In the genomic region with DNA sequence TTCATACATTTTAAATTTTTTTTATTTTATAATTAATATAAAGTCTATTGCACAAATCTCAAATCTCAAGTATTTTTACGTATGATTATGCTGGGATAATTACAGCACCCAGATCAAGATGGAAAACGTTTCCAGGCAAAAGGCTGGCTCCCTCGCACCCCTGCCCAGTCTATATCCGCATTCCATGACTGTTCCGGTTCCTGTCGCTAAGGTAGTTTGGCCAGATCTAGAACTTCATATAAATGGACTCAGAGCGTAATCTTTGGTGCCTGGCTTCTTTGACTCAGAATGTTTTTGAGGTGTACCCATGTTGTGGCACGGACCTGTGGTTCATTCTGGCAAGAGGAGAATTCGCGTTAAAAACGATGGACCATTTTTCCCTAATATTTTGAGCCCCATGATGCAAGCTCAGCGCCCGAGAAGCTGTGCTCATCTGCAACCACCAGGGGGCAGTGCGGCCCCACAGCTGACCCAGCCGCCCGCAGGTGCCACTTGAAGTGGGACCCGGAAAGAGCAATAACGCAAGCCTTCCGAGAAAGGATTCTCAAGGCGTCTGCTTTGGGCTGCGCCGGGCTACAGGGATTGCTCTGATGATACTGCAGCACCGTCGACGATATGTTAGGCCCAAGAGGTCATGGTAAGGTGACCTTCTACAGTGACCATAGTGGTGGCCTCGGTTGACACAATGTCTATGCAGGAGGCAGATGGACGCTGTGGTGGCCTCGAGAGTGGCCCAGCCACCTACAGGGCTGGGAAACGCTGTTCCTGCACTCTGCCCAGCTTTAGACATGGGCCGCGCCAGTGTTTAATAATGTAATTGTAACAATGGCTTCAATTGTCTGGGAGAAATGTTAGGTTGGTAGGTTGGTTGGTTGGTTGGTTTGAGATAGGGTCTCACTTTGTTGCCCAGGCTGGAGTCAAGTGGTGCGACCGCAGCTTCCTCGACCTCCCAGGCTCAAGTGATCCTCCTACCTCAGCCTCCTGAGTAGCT, we compare ENCODE assay signal across 9 cellular contexts.
DNase-seq lines count a peak whose midpoint lies in the region; ATAC-seq and TF ChIP-seq lines count a peak whose summit lies in the region.
"Had no signal": no experiment of that assay in that cellular context is flagged by ENCODE, and none has a peak within 500 bp of the region (broad histone marks: within the 10 kb centered on the region; RNA-seq: fewer than 3 reads in every experiment).

No MANE protein-coding gene starts in this region.

- no peak overlapping the region for H3K27ac ChIP-seq in CD4-positive, alpha-beta T cell (ENCODE audit: low read depth, low read length)
- H3K27ac ChIP-seq in HEK293 (ENCODE audit: extremely low read depth, low read depth, low read length), result no peak overlapping the region
- H3K27ac ChIP-seq in mesendoderm (ENCODE audit: low read depth, low read length), result no peak overlapping the region

- H3K4me1 ChIP-seq in HEK293 (ENCODE audit: control insufficient read depth, insufficient read depth, low read length) (no peaks in the 10 kb centered on the region), mesendoderm (ENCODE audit: control insufficient read depth, low read depth, low read length) (peaks cover 3% of the 10 kb centered on the region)

- peaks cover 3% of the 10 kb centered on the region for H3K27me3 Mint-ChIP-seq in CD4-positive, alpha-beta T cell
- peaks cover 5% of the 10 kb centered on the region for H3K27me3 Mint-ChIP-seq in activated CD4-positive, alpha-beta memory T cell treated with anti-CD3 and anti-CD28 coated beads, Interleukin-2, amount 10 ng/mL, durations not matched to agents 7 days and 5 days

- H2AK5ac ChIP-seq in mesendoderm (ENCODE audit: low read length), result no peak overlapping the region

- H3K4me3 Mint-ChIP-seq in CD4-positive, alpha-beta T cell, result no peak overlapping the region
- H3K4me3 Mint-ChIP-seq in activated CD4-positive, alpha-beta memory T cell treated with anti-CD3 and anti-CD28 coated beads, Interleukin-2, amount 10 ng/mL, durations not matched to agents 7 days and 5 days, result no peak overlapping the region

- H3K4me1 Mint-ChIP-seq in CD4-positive, alpha-beta T cell (ENCODE audit: low read depth), result no peaks in the 10 kb centered on the region
- peaks cover 12% of the 10 kb centered on the region for H3K4me1 Mint-ChIP-seq in activated CD4-positive, alpha-beta memory T cell treated with anti-CD3 and anti-CD28 coated beads, Interleukin-2, amount 10 ng/mL, durations not matched to agents 7 days and 5 days

- peak overlapping the region; percentile 25 for H3K56ac ChIP-seq in mesendoderm (ENCODE audit: low read length)

- CTCF ChIA-PET in CD4-positive, alpha-beta T cell (lab: Charles Lee), result interaction anchor here (0.5 to 2.1 kb wide), 8 partner anchors 9 to 425 kb away, joined by 3 to 12 read pairs (median 4); no protein-coding TSS in a partner anchor
- CTCF ChIA-PET in HEK293 (lab: Yijun Ruan, JAX), result interaction anchor here (0.6 to 4.2 kb wide), 13 partner anchors 9 to 1098 kb away, joined by 3 to 60 read pairs (median 4); no protein-coding TSS in a partner anchor
- CTCF ChIA-PET in activated CD4-positive, alpha-beta memory T cell treated with anti-CD3 and anti-CD28 coated beads, Interleukin-2, amount 10 ng/mL, durations not matched to agents 7 days and 5 days (lab: Charles Lee), result interaction anchor here (0.6 to 4.0 kb wide), 26 partner anchors 9 to 506 kb away, joined by 3 to 77 read pairs (median 4); no protein-coding TSS in a partner anchor

- no peak overlapping the region for H3K27ac Mint-ChIP-seq in CD4-positive, alpha-beta T cell
- no peak overlapping the region for H3K27ac Mint-ChIP-seq in activated CD4-positive, alpha-beta memory T cell treated with anti-CD3 and anti-CD28 coated beads, Interleukin-2, amount 10 ng/mL, durations not matched to agents 7 days and 5 days

- H3K27me3 ChIP-seq in CD4-positive, alpha-beta T cell (ENCODE audit: control insufficient read depth, insufficient read depth, low read length), result no peaks in the 10 kb centered on the region
- H3K27me3 ChIP-seq in mesendoderm (ENCODE audit: insufficient read depth, low read length, poor library complexity), result no peaks in the 10 kb centered on the region

- no peak overlapping the region for H4K8ac ChIP-seq in mesendoderm (ENCODE audit: low read depth, low read length)

- peak overlapping the region; percentile 85 for H4K5ac ChIP-seq in mesendoderm (ENCODE audit: low read length)

- no peak overlapping the region for H3K18ac ChIP-seq in mesendoderm (ENCODE audit: low read length)

- no peak overlapping the region for H3K4ac ChIP-seq in mesendoderm (ENCODE audit: low read depth, low read length)

- no peaks in the 10 kb centered on the region for H3K36me3 Mint-ChIP-seq in CD4-positive, alpha-beta T cell (ENCODE audit: low read depth)
- H3K36me3 Mint-ChIP-seq in activated CD4-positive, alpha-beta memory T cell treated with anti-CD3 and anti-CD28 coated beads, Interleukin-2, amount 10 ng/mL, durations not matched to agents 7 days and 5 days (ENCODE audit: low read depth), result no peaks in the 10 kb centered on the region
- H3K36me3 Mint-ChIP-seq: IgD-negative memory B cell had no signal

- POLR2A ChIA-PET in CD4-positive, alpha-beta T cell (lab: Charles Lee), result interaction anchor here (1.0 kb wide), 1 partner anchor 188 kb away, joined by 3 read pairs; no protein-coding TSS in a partner anchor
- POLR2A ChIA-PET in HEK293 (lab: Yijun Ruan, JAX), result no interaction called here
- POLR2A ChIA-PET in activated CD4-positive, alpha-beta memory T cell treated with anti-CD3 and anti-CD28 coated beads, Interleukin-2, amount 10 ng/mL, durations not matched to agents 7 days and 5 days (lab: Charles Lee), result interaction anchor here (2.5 kb wide), 1 partner anchor 188 kb away, joined by 7 read pairs; no protein-coding TSS in a partner anchor

- H2BK120ac ChIP-seq in mesendoderm (ENCODE audit: low read depth, low read length), result no peak overlapping the region

- H3K9me3 Mint-ChIP-seq in CD4-positive, alpha-beta T cell, result no peaks in the 10 kb centered on the region
- no peaks in the 10 kb centered on the region for H3K9me3 Mint-ChIP-seq in activated CD4-positive, alpha-beta memory T cell treated with anti-CD3 and anti-CD28 coated beads, Interleukin-2, amount 10 ng/mL, durations not matched to agents 7 days and 5 days
- H3K9me3 Mint-ChIP-seq: IgD-negative memory B cell had no signal

- H3K23ac ChIP-seq in mesendoderm (ENCODE audit: low read length), result no peak overlapping the region

- H3K79me2 ChIP-seq in mesendoderm (ENCODE audit: control insufficient read depth, insufficient read depth, low read length), result no peaks in the 10 kb centered on the region

- H3K79me1 ChIP-seq in mesendoderm (ENCODE audit: low read length), result no peaks in the 10 kb centered on the region

- peak overlapping the region; percentile 31 for H3K9ac ChIP-seq in mesendoderm (ENCODE audit: low read length)

- intact Hi-C loops in CD4-positive, alpha-beta T cell (cut with DNase I, micrococcal nuclease), result loop anchor here (1.0 to 5.0 kb wide), 5 partner anchors 76 to 1426 kb away; no protein-coding TSS in a partner anchor

- H2BK15ac ChIP-seq in mesendoderm (replicated peaks; ENCODE audit: low read depth), result no peak overlapping the region

- DNase-seq in CD4-positive, alpha-beta T cell, result peak; percentile 44 to 79 (median 60)
- peak; percentile 52 to 89 for DNase-seq in NCI-H526 (lab: John Stamatoyannopoulos, UW)
- DNase-seq in activated CD4-positive, alpha-beta memory T cell treated with anti-CD3 and anti-CD28 coated beads, Interleukin-2, amount 10 ng/mL, durations not matched to agents 7 days and 5 days, result peak; percentile 84
- DNase-seq in ecto neural progenitor cell (ENCODE audit: low spot score), result peak; percentile 86
- peak; percentile 76 for DNase-seq in mesendoderm
- DNase-seq in stimulated activated CD8-positive, alpha-beta memory T cell treated with anti-CD3 and anti-CD28 coated beads, Interleukin-15, amount 100 ng/mL, for 24 hours (ENCODE audit: low read depth), result peak; percentile 72

- H3K36me3 ChIP-seq in HEK293 (ENCODE audit: control insufficient read depth in 2 of 2, insufficient read depth in 1 of 2, low read length in 2 of 2) (no peaks in the 10 kb centered on the region), mesendoderm (ENCODE audit: control insufficient read depth, insufficient read depth, low read length) (no peaks in the 10 kb centered on the region)

- ATAC-seq in CD4-positive, alpha-beta T cell (ENCODE audit: poor library complexity), result peak; percentile 74
- ATAC-seq in GM18519 (IDR thresholded peaks at IDR 0.05; ENCODE audit: low FRiP score, unreplicated experiment), result no peak

- TF ChIP-seq CTCF in CD4-positive, alpha-beta T cell (IDR thresholded peaks at IDR 0.05), result peak; percentile 98
- peak; percentile 80 for TF ChIP-seq CTCF in HEK293 (tag by site-specific recombination; IDR thresholded peaks at IDR 0.05)

- no peaks in the 10 kb centered on the region for H3K9me3 ChIP-seq in CD4-positive, alpha-beta T cell (ENCODE audit: control insufficient read depth, low read length)
- no peaks in the 10 kb centered on the region for H3K9me3 ChIP-seq in HEK293 (ENCODE audit: control insufficient read depth, insufficient read depth, low read depth, low read length)

- no peak overlapping the region for H2BK5ac ChIP-seq in mesendoderm (ENCODE audit: low read length)

- no CpG with 5 or more reads among the region's 34 CpGs for WGBS in mesendoderm (ENCODE audit: extremely low coverage, insufficient coverage, low lambda C conversion rate)

- H3K4me2 ChIP-seq in mesendoderm (ENCODE audit: low read length), result no peak overlapping the region

- H3K4me3 ChIP-seq in HEK293 (ENCODE audit: low read depth, low read length) (no peak overlapping the region), mesendoderm (ENCODE audit: low read length) (no peak overlapping the region)

TF ChIP-seq in HEK293, 187 proteins besides CTCF, POLR2A, EP300 and RAD21 (continues in another document):
- TF ChIP-seq ZEB2 (tag by site-specific recombination; IDR thresholded peaks at IDR 0.05) (peak; percentile 32; the same call in 1 of the 2 replicates), ZNF561 (tag by site-specific recombination; IDR thresholded peaks at IDR 0.05; ENCODE audit: borderline replicate concordance) (peak; percentile 25; the same call in 1 of the 2 replicates), ZFP69B (tag by site-specific recombination; IDR thresholded peaks at IDR 0.05) (peak; percentile 96), ZNF121 (tag by site-specific recombination; IDR thresholded peaks at IDR 0.05) (peak; percentile 48; the same call in 1 of the 2 replicates), ZNF621 (tag by site-specific recombination; IDR thresholded peaks at IDR 0.05) (no peak), ZNF654 (tag by site-specific recombination; IDR thresholded peaks at IDR 0.05; ENCODE audit: low read depth) (peak; percentile 87), HOXD13 (CRISPR knock-in tag; IDR thresholded peaks at IDR 0.05; ENCODE audit: borderline replicate concordance) (no peak), SCRT2 (tag by site-specific recombination; IDR thresholded peaks at IDR 0.05) (peak; percentile 50; the same call in 1 of the 2 replicates)
